In the genomic region with DNA sequence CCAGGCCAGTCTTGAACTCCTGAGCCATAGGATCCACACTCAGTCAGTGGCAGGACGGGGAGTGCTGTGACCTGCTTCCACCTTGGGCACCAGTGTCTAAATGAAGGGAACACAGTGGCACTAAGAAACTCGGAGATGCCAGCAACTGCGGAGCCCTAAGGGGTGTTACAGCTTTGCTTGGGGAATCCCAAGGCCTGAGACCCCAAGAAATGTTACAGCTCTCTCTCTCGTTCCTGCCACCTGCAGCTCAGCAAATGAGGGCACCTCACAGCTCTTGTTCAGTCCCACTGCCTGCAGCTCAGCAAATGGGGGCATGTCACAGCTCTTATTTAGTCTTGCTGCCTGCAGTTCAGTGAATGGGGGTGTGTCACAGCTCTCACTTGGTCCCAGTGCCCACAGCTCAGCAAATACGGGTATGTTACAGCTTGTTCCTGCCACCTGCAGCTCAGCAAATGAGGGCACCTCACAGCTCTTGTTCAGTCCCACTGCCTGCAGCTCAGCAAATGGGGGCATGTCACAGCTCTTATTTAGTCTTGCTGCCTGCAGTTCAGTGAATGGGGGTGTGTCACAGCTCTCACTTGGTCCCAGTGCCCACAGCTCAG, we compare ENCODE assay signal across 9 cellular contexts. TPM values are rescaled to one million over a fixed set of nuclear protein-coding genes. Genes with fewer than 3 reads are reported as not detected.
DNase-seq lines count a peak whose midpoint lies in the region; ATAC-seq, FAIRE-seq and TF ChIP-seq lines count a peak whose summit lies in the region.
"Not testable (repeated sequence)": the region's sequence is repeated elsewhere in the genome, so short reads cannot be mapped to it uniquely, and the experiment has no call there.
"Had no signal": no experiment of that assay in that cellular context is flagged by ENCODE, and none has a peak within 500 bp of the region (broad histone marks: within the 10 kb centered on the region; RNA-seq: fewer than 3 reads in every experiment).

No MANE protein-coding gene starts in this region.

- not testable (repeated sequence) for H3K9me3 Mint-ChIP-seq in CD8-positive, alpha-beta T cell; activated naive CD8-positive, alpha-beta T cell (ENCODE audit: low read depth); effector memory CD8-positive, alpha-beta T cell; naive thymus-derived CD8-positive, alpha-beta T cell

- not testable (repeated sequence) for H3K4me3 ChIP-seq in CD8-positive, alpha-beta T cell (ENCODE audit: low read depth, low read length); KMS-11 (IDR thresholded peaks at IDR 0.05; ENCODE audit: insufficient read depth, low read depth, low read length)

- H3K36me3 ChIP-seq in CD8-positive, alpha-beta T cell (ENCODE audit: insufficient read depth, low read length); KMS-11 (ENCODE audit: insufficient read depth): not testable (repeated sequence)

- H3K9ac ChIP-seq in KMS-11: not testable (repeated sequence)

- peak overlapping the region; percentile 95 for H3K27ac Mint-ChIP-seq in CD8-positive, alpha-beta T cell
- H3K27ac Mint-ChIP-seq in T-helper 17 cell: not testable (repeated sequence)
- peak overlapping the region; percentile 61 for H3K27ac Mint-ChIP-seq in activated naive CD8-positive, alpha-beta T cell
- H3K27ac Mint-ChIP-seq in effector memory CD8-positive, alpha-beta T cell: peak overlapping the region; percentile 59 to 79
- peak overlapping the region in 7 of 10 donors; percentile 61 to 94 (median 89) for H3K27ac Mint-ChIP-seq in naive thymus-derived CD8-positive, alpha-beta T cell

- H3K79me2 ChIP-seq in KMS-11 (ENCODE audit: insufficient read depth, low read depth): not testable (repeated sequence)

- H3K9me3 ChIP-seq in CD8-positive, alpha-beta T cell (ENCODE audit: low read length); T-helper 17 cell (ENCODE audit: control insufficient read depth, low read length, poor library complexity, severe bottlenecking): not testable (repeated sequence)

- not testable (repeated sequence) for H3K27me3 ChIP-seq in CD8-positive, alpha-beta T cell (ENCODE audit: insufficient read depth, low read length); KMS-11 (ENCODE audit: insufficient read depth, low read depth)

- POLR2A ChIA-PET in CD8-positive, alpha-beta T cell (lab: Charles Lee): interaction anchor here (0.7 to 1.5 kb wide), 3 partner anchors 9 to 84 kb away, joined by 3 to 5 read pairs (median 3); a partner anchor contains a TSS
- POLR2A ChIA-PET in naive thymus-derived CD8-positive, alpha-beta T cell (lab: Charles Lee): interaction anchor here (0.6 to 6.3 kb wide), 3 partner anchors 11 to 211 kb away, joined by 3 to 52 read pairs (median 6); no protein-coding TSS in a partner anchor

- H3K27me3 Mint-ChIP-seq in CD8-positive, alpha-beta T cell (ENCODE audit: low read depth); T-helper 17 cell; activated naive CD8-positive, alpha-beta T cell; effector memory CD8-positive, alpha-beta T cell; naive thymus-derived CD8-positive, alpha-beta T cell: not testable (repeated sequence)

- H2AFZ ChIP-seq in KMS-11 (ENCODE audit: low read depth): not testable (repeated sequence)

- peak; percentile 74 for ATAC-seq in CD8-positive, alpha-beta T cell
- ATAC-seq in T-helper 17 cell: peak; percentile 11
- ATAC-seq in effector memory CD8-positive, alpha-beta T cell (replicated peaks): peak; percentile 52
- peak; percentile 63 to 66 for ATAC-seq in naive thymus-derived CD8-positive, alpha-beta T cell

- H3K36me3 Mint-ChIP-seq in CD8-positive, alpha-beta T cell: peaks cover 11% of the 10 kb centered on the region
- not testable (repeated sequence) for H3K36me3 Mint-ChIP-seq in T-helper 17 cell (ENCODE audit: low read depth); activated naive CD8-positive, alpha-beta T cell; naive thymus-derived CD8-positive, alpha-beta T cell
- peaks cover 10% of the 10 kb centered on the region for H3K36me3 Mint-ChIP-seq in effector memory CD8-positive, alpha-beta T cell (ENCODE audit: insufficient read depth)

- peak; percentile 53 for FAIRE-seq in urothelium cell line (lab: Jason Lieb, UNC)

- peaks cover 38% of the 10 kb centered on the region for H3K4me1 ChIP-seq in CD8-positive, alpha-beta T cell (ENCODE audit: insufficient read depth, low read length)
- peaks cover 58% of the 10 kb centered on the region for H3K4me1 ChIP-seq in KMS-11 (ENCODE audit: low read depth, poor library complexity, severe bottlenecking)

- DNase-seq in CD8-positive, alpha-beta T cell: peak in 3 of 7 experiments; percentile 30 to 72 (median 61)
- DNase-seq in T-helper 17 cell; effector memory CD8-positive, alpha-beta T cell; urothelium cell line (ENCODE audit: low spot score): not testable (repeated sequence)
- peak in 9 of 10 donors; percentile 11 to 80 (median 42) for DNase-seq in naive thymus-derived CD8-positive, alpha-beta T cell

- H3K4me1 Mint-ChIP-seq in CD8-positive, alpha-beta T cell (ENCODE audit: low read depth): peaks cover 56% of the 10 kb centered on the region
- H3K4me1 Mint-ChIP-seq in T-helper 17 cell: peaks cover 39% of the 10 kb centered on the region
- peaks cover 49% of the 10 kb centered on the region for H3K4me1 Mint-ChIP-seq in activated naive CD8-positive, alpha-beta T cell (ENCODE audit: low read depth)
- peaks cover 30% of the 10 kb centered on the region in 2 donors for H3K4me1 Mint-ChIP-seq in effector memory CD8-positive, alpha-beta T cell (ENCODE audit: low read depth in 2 of 2)
- H3K4me1 Mint-ChIP-seq in naive thymus-derived CD8-positive, alpha-beta T cell: peaks cover 16 to 59% (median 50%) of the 10 kb centered on the region in 4 donors

- H4K20me1 ChIP-seq in KMS-11 (ENCODE audit: insufficient read depth): not testable (repeated sequence)

- H3K27ac ChIP-seq in CD8-positive, alpha-beta T cell (ENCODE audit: low read depth, low read length): peak overlapping the region; percentile 8
- not testable (repeated sequence) for H3K27ac ChIP-seq in KMS-11

- CTCF ChIA-PET in CD8-positive, alpha-beta T cell (lab: Charles Lee): interaction anchor here (1.1 to 7.1 kb wide), 11 partner anchors 11 to 96 kb away, joined by 3 to 87 read pairs (median 6); a partner anchor contains a TSS

- TF ChIP-seq CTCF in CD8-positive, alpha-beta T cell (IDR thresholded peaks at IDR 0.05); KMS-11 (conservative IDR thresholded peaks at IDR 0.05; ENCODE audit: low read depth, low read length): not testable (repeated sequence)

- H3K4me2 ChIP-seq in KMS-11: peak overlapping the region; percentile 98

- intact Hi-C loops in CD8-positive, alpha-beta T cell (cut with DNase I, micrococcal nuclease): loop anchor here (1.0 to 2.0 kb wide), 2 partner anchors 31 to 33 kb away; no protein-coding TSS in a partner anchor

- H3K4me3 Mint-ChIP-seq in CD8-positive, alpha-beta T cell: peak overlapping the region; percentile 59
- not testable (repeated sequence) for H3K4me3 Mint-ChIP-seq in T-helper 17 cell; effector memory CD8-positive, alpha-beta T cell
- H3K4me3 Mint-ChIP-seq in activated naive CD8-positive, alpha-beta T cell: peak overlapping the region; percentile 8
- H3K4me3 Mint-ChIP-seq in naive thymus-derived CD8-positive, alpha-beta T cell: peak overlapping the region in 6 of 10 donors; percentile 39 to 78 (median 61)

RNA-seq across cellular contexts. Expression of a gene that starts 2.5 kb away (rescaled TPM):
- total RNA-seq in CD8-positive, alpha-beta T cell: 100 to 1,000 TPM; 397 to 399 TPM
- 100 to 1,000 TPM; 386 to 387 TPM for total RNA-seq in T-helper 17 cell
- 100 to 1,000 TPM; 272 to 276 TPM for total RNA-seq in naive thymus-derived CD8-positive, alpha-beta T cell
- 100 to 1,000 TPM; 186 to 213 (median 200) TPM for polyA plus RNA-seq in naive thymus-derived CD8-positive, alpha-beta T cell
- total RNA-seq: HFFc6, SK-MEL-5 had no signal

RNA-seq across cellular contexts. Expression of a gene that starts 24.9 kb away (rescaled TPM):
- total RNA-seq in CD8-positive, alpha-beta T cell: 10 to 100 TPM; 13.3 to 14.8 TPM
- total RNA-seq in T-helper 17 cell: 1 to 10 TPM; 3.1 to 3.9 TPM
- 1 to 10 TPM; 4.5 to 6.2 TPM for total RNA-seq in naive thymus-derived CD8-positive, alpha-beta T cell
- polyA plus RNA-seq in naive thymus-derived CD8-positive, alpha-beta T cell: 100 to 1,000 TPM in 1 of 3 donors, 1 to 10 TPM in 2; 3.8 to 102 (median 4.0) TPM
- total RNA-seq: HFFc6 had no signal

Comparison
In these comparisons a context has a peak if more than half of its experiments do, and no peak if none do; other contexts are left out.
1. ATAC-seq: peak in every context shown above with its lines; median percentile 74 in CD8-positive, alpha-beta T cell; 64 in naive thymus-derived CD8-positive, alpha-beta T cell; 52 in effector memory CD8-positive, alpha-beta T cell; 11 in T-helper 17 cell.